ENCODE assay signal across 1 cellular context in genomic region chr18:77422974-77423373, GRCh38.
TF ChIP-seq lines count a peak whose summit lies in the region.

No MANE protein-coding gene starts in this region.

TF ChIP-seq in WTC11, 78 proteins besides CTCF, POLR2A, EP300 and RAD21 (continued from another document):
- TF ChIP-seq ZNF281 (CRISPR knock-in tag; IDR thresholded peaks at IDR 0.05): no peak
